19 cellular contexts compared by ENCODE assay signal in the genomic region with DNA sequence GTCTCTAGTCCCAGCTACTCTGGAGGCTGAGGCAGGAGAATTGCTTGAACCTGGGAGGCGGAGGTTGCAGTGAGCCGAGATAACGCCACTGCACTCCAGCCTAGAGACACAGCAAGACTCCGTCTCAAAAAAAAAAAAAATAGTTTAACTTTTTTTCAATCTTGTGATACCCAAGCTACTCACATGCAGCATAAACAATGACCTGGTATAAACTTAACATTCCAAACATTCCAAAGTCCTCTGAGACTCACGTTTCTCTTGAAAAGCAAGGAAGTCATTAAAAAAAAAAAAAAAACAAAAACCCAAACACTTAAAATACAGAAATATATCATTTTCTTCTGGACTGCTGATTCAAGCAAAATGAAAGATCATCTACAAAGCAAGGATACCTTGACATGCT. TPM values are rescaled to one million over a fixed set of nuclear protein-coding genes. Genes with fewer than 3 reads are reported as not detected.
DNase-seq lines count a peak whose midpoint lies in the region; ATAC-seq and TF ChIP-seq lines count a peak whose summit lies in the region.
"Had no signal": no experiment of that assay in that cellular context is flagged by ENCODE, and none has a peak within 500 bp of the region (broad histone marks: within the 10 kb centered on the region; RNA-seq: fewer than 3 reads in every experiment).

No MANE protein-coding gene starts in this region.

- H3K4me3 Mint-ChIP-seq in activated naive CD8-positive, alpha-beta T cell treated with anti-CD3 and anti-CD28 coated beads for 36 hours: no peak overlapping the region
- H3K4me3 Mint-ChIP-seq in natural killer cell: no peak overlapping the region
- H3K4me3 Mint-ChIP-seq: activated CD4-positive, alpha-beta T cell treated with anti-CD3 and anti-CD28 coated beads, Interleukin-2, amount 10 ng/mL, durations not matched to agents 24 days and 14 days; activated naive CD8-positive, alpha-beta T cell treated with anti-CD3 and anti-CD28 coated beads, Interleukin-2, amount 10 ng/mL, durations not matched to agents 7 days and 5 days; CD4-positive, alpha-beta T cell had no signal

- no peaks in the 10 kb centered on the region for H3K27me3 Mint-ChIP-seq in activated naive CD8-positive, alpha-beta T cell treated with anti-CD3 and anti-CD28 coated beads for 36 hours
- no peaks in the 10 kb centered on the region for H3K27me3 Mint-ChIP-seq in natural killer cell (ENCODE audit: low read depth in 2 of 2)
- H3K27me3 Mint-ChIP-seq: activated CD4-positive, alpha-beta T cell treated with anti-CD3 and anti-CD28 coated beads, Interleukin-2, amount 10 ng/mL, durations not matched to agents 24 days and 14 days; activated naive CD8-positive, alpha-beta T cell treated with anti-CD3 and anti-CD28 coated beads, Interleukin-2, amount 10 ng/mL, durations not matched to agents 7 days and 5 days; CD4-positive, alpha-beta T cell had no signal

- H3K27ac Mint-ChIP-seq in activated naive CD8-positive, alpha-beta T cell treated with anti-CD3 and anti-CD28 coated beads for 36 hours: no peak overlapping the region
- H3K27ac Mint-ChIP-seq in natural killer cell: no peak overlapping the region
- H3K27ac Mint-ChIP-seq: activated naive CD8-positive, alpha-beta T cell treated with anti-CD3 and anti-CD28 coated beads, Interleukin-2, amount 10 ng/mL, durations not matched to agents 7 days and 5 days; CD4-positive, alpha-beta T cell had no signal

- H3K27ac ChIP-seq in SJSA1: peak overlapping the region; percentile 54

- H3K4me3 ChIP-seq in SJSA1: no peak overlapping the region
- H3K4me3 ChIP-seq in fibroblast of the aortic adventitia (ENCODE audit: low read depth, low read length): no peak overlapping the region
- H3K4me3 ChIP-seq in retinal pigment epithelial cell (ENCODE audit: low read length): no peak overlapping the region
- H3K4me3 ChIP-seq: upper lobe of left lung had no signal

- no peaks in the 10 kb centered on the region for H3K27me3 ChIP-seq in SJSA1 (replicated peaks)
- H3K27me3 ChIP-seq: upper lobe of left lung had no signal

- ATAC-seq in natural killer cell (no peak), GM18858 (IDR thresholded peaks at IDR 0.05; ENCODE audit: unreplicated experiment) (no peak)
- ATAC-seq: Panc1 had no signal

- no peaks in the 10 kb centered on the region for H3K9me3 ChIP-seq in SJSA1 (replicated peaks)
- H3K9me3 ChIP-seq: upper lobe of left lung had no signal

- peak; percentile 76 for DNase-seq in ELR (ENCODE audit: low read depth)
- peak in 1 of 2 experiments; percentile 53 for DNase-seq in SJSA1 (ENCODE audit: low read depth in 1 of 2, low spot score in 2 of 2)
- peak; percentile 51 for DNase-seq in fibroblast of the aortic adventitia (ENCODE audit: low read depth)
- DNase-seq in retinal pigment epithelial cell (ENCODE audit: low read depth): peak; percentile 52
- no peak for DNase-seq in activated naive CD8-positive, alpha-beta T cell treated with anti-CD3 and anti-CD28 coated beads for 36 hours
- no peak for DNase-seq in stimulated activated CD4-positive, alpha-beta T cell treated with anti-CD3 and anti-CD28 coated beads, Interleukin-1b, Interleukin-23, amount 100 ng/mL, for 48 hours
- no peak for DNase-seq in natural killer cell
- DNase-seq: activated CD4-positive, alpha-beta T cell treated with anti-CD3 and anti-CD28 coated beads, Interleukin-2, amount 10 ng/mL, durations not matched to agents 24 days and 14 days; activated naive CD8-positive, alpha-beta T cell treated with anti-CD3 and anti-CD28 coated beads, Interleukin-2, amount 10 ng/mL, durations not matched to agents 7 days and 5 days; CD4-positive, alpha-beta T cell; islet precursor cell; Karpas-422; NCI-H187 treated with DMSO at 0.1 percent for 48 hours; NCI-H526; stimulated activated CD4-positive, alpha-beta T cell treated with anti-CD3 and anti-CD28 coated beads, Interleukin-4, amount 100 ng/mL, for 1 hour; upper lobe of left lung had no signal

- no peak for TF ChIP-seq CTCF in fibroblast of the aortic adventitia (IDR thresholded peaks at IDR 0.05; ENCODE audit: insufficient read depth, low read length)
- no peak for TF ChIP-seq CTCF in retinal pigment epithelial cell (conservative IDR thresholded peaks at IDR 0.05; ENCODE audit: low read depth, low read length)
- TF ChIP-seq CTCF in natural killer cell (IDR thresholded peaks at IDR 0.05): no peak

- H3K36me3 ChIP-seq in SJSA1: peaks cover 89% of the 10 kb centered on the region

- peaks cover 9% of the 10 kb centered on the region for H3K4me1 ChIP-seq in SJSA1 (replicated peaks)
- H3K4me1 ChIP-seq: upper lobe of left lung had no signal

- intact Hi-C loops in natural killer cell (cut with micrococcal nuclease): no loop called here

- H3K9me3 Mint-ChIP-seq in activated naive CD8-positive, alpha-beta T cell treated with anti-CD3 and anti-CD28 coated beads for 36 hours: no peaks in the 10 kb centered on the region
- no peaks in the 10 kb centered on the region for H3K9me3 Mint-ChIP-seq in natural killer cell
- H3K9me3 Mint-ChIP-seq: activated CD4-positive, alpha-beta T cell treated with anti-CD3 and anti-CD28 coated beads, Interleukin-2, amount 10 ng/mL, durations not matched to agents 24 days and 14 days; activated naive CD8-positive, alpha-beta T cell treated with anti-CD3 and anti-CD28 coated beads, Interleukin-2, amount 10 ng/mL, durations not matched to agents 7 days and 5 days; CD4-positive, alpha-beta T cell had no signal

- H3K36me3 Mint-ChIP-seq in activated naive CD8-positive, alpha-beta T cell treated with anti-CD3 and anti-CD28 coated beads for 36 hours: peaks cover 6% of the 10 kb centered on the region
- H3K36me3 Mint-ChIP-seq in natural killer cell: peaks cover 48% of the 10 kb centered on the region

- no peaks in the 10 kb centered on the region for H3K4me1 Mint-ChIP-seq in activated naive CD8-positive, alpha-beta T cell treated with anti-CD3 and anti-CD28 coated beads for 36 hours
- H3K4me1 Mint-ChIP-seq in natural killer cell: no peaks in the 10 kb centered on the region
- H3K4me1 Mint-ChIP-seq: activated CD4-positive, alpha-beta T cell treated with anti-CD3 and anti-CD28 coated beads, Interleukin-2, amount 10 ng/mL, durations not matched to agents 24 days and 14 days; activated naive CD8-positive, alpha-beta T cell treated with anti-CD3 and anti-CD28 coated beads, Interleukin-2, amount 10 ng/mL, durations not matched to agents 7 days and 5 days had no signal

RNA-seq across cellular contexts. Expression of a gene that starts 14.3 kb away (rescaled TPM):
- total RNA-seq in SJSA1 (2014; rRNA removed; shearing (Covaris generic)): 30.4 and 34.7 TPM in 2 replicates
- total RNA-seq in fibroblast of the aortic adventitia (ENCODE audit: low replicate concordance) (31.2 and 109 TPM in 2 replicates), natural killer cell (10 to 100 TPM; 30.8 to 34.5 (median 31.6) TPM)
- 10 to 100 TPM; 26.7 to 28.8 TPM for total RNA-seq in activated naive CD8-positive, alpha-beta T cell treated with anti-CD3 and anti-CD28 coated beads for 36 hours

RNA-seq across cellular contexts. Expression of a gene that starts 14.4 kb away (rescaled TPM):
- total RNA-seq in SJSA1 (2014; rRNA removed; shearing (Covaris generic)): not detected in 2 replicates
- 0.18 TPM in 1 of 2 replicates, not detected in the other for total RNA-seq in fibroblast of the aortic adventitia (ENCODE audit: low replicate concordance)
- total RNA-seq in activated naive CD8-positive, alpha-beta T cell treated with anti-CD3 and anti-CD28 coated beads for 36 hours: not detected
- total RNA-seq in natural killer cell: 1 to 10 TPM; 1.0 to 2.1 (median 1.3) TPM
- total RNA-seq: activated CD4-positive, alpha-beta T cell treated with anti-CD3 and anti-CD28 coated beads, Interleukin-2, amount 10 ng/mL, durations not matched to agents 24 days and 14 days; activated naive CD8-positive, alpha-beta T cell treated with anti-CD3 and anti-CD28 coated beads, Interleukin-2, amount 10 ng/mL, durations not matched to agents 7 days and 5 days; CD4-positive, alpha-beta T cell; fibroblast of lung had no signal

RNA-seq across cellular contexts. Expression of a gene that starts 20.8 kb away (rescaled TPM):
- 50.0 and 71.7 TPM in 2 replicates for total RNA-seq in SJSA1 (2014; rRNA removed; shearing (Covaris generic))
- total RNA-seq in fibroblast of the aortic adventitia (ENCODE audit: low replicate concordance) (19.3 and 49.3 TPM in 2 replicates), natural killer cell (10 to 100 TPM; 20.8 to 25.1 (median 23.8) TPM)
- total RNA-seq in activated naive CD8-positive, alpha-beta T cell treated with anti-CD3 and anti-CD28 coated beads for 36 hours: 100 to 1,000 TPM; 116 to 118 TPM

Comparison
In these comparisons a context has a peak if more than half of its experiments do, and no peak if none do; other contexts are left out.
1. DNase-seq: peak in ELR (single experiment), fibroblast of the aortic adventitia (single experiment) and retinal pigment epithelial cell (single experiment); none in activated naive CD8-positive, alpha-beta T cell treated with anti-CD3 and anti-CD28 coated beads for 36 hours (single experiment), stimulated activated CD4-positive, alpha-beta T cell treated with anti-CD3 and anti-CD28 coated beads, Interleukin-1b, Interleukin-23, amount 100 ng/mL, for 48 hours (single experiment) and natural killer cell (single experiment).